ENCODE assay signal across 20 cellular contexts in the genomic region with DNA sequence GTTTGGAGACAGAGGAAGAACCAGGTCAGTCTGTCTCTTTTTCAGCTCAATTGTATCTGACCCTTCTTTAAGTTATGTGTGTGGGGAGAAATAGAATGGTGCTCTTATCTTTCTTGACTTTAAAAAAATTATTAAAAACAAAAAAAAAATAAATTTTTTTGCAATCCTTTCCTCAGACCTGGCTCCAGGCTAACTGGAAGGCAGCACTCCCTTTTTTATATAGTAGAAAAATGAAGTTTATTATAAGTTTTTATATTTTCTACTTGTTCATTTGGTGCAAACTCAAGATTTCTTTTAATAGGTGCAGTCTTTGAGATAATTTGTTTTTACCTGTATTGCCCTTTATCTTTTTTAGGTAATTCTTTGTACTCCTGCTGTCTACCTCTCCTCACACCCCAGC.
A peak's percentile ranks its signal among the peaks of the same experiment; 100 is the strongest.
DNase-seq lines count a peak whose midpoint lies in the region; ATAC-seq and TF ChIP-seq lines count a peak whose summit lies in the region.
"Had no signal": no experiment of that assay in that cellular context is flagged by ENCODE, and none has a peak within 500 bp of the region (broad histone marks: within the 10 kb centered on the region; RNA-seq: fewer than 3 reads in every experiment).

No MANE protein-coding gene starts in this region.

- H3K14ac ChIP-seq in mesenchymal stem cell (ENCODE audit: low read length in 2 of 2): no peak overlapping the region

- no peak overlapping the region for H2BK12ac ChIP-seq in mesenchymal stem cell (ENCODE audit: low read length in 2 of 2)

- no peak for TF ChIP-seq POLR2A in breast epithelium (IDR thresholded peaks at IDR 0.05)

- no peak overlapping the region for H2BK15ac ChIP-seq in mesenchymal stem cell (ENCODE audit: low read depth, poor library complexity, severe bottlenecking)

- H3K27ac ChIP-seq in breast epithelium: no peak overlapping the region
- H3K27ac ChIP-seq in CD4-positive, alpha-beta T cell (ENCODE audit: low read depth, low read length): no peak overlapping the region
- H3K27ac ChIP-seq in GM23338 (ENCODE audit: low read depth): 0 out of 2 replicates have a peak overlapping the region, but pooled peaks have one; percentile 1
- H3K27ac ChIP-seq in mesenchymal stem cell (ENCODE audit: low read length, poor library complexity, severe bottlenecking): no peak overlapping the region
- H3K27ac ChIP-seq: C4-2B, GM23248, HL-60 had no signal

- no peak for ATAC-seq in CD4-positive, alpha-beta T cell (ENCODE audit: poor library complexity)
- ATAC-seq in GM23338: no peak
- no peak for ATAC-seq in memory B cell (ENCODE audit: low read depth)
- ATAC-seq in HG02759 (IDR thresholded peaks at IDR 0.05; ENCODE audit: unreplicated experiment): no peak
- ATAC-seq in GM18519 (IDR thresholded peaks at IDR 0.05; ENCODE audit: low FRiP score, unreplicated experiment): no peak
- ATAC-seq: K562 had no signal

- no peaks in the 10 kb centered on the region for H3K9me2 ChIP-seq in GM23338 (ENCODE audit: insufficient read depth)

- H3K9me3 Mint-ChIP-seq in MCF 10A (ENCODE audit: unreplicated experiment): no peaks in the 10 kb centered on the region
- no peaks in the 10 kb centered on the region for H3K9me3 Mint-ChIP-seq in CD4-positive, alpha-beta T cell
- H3K9me3 Mint-ChIP-seq in GM23338: no peaks in the 10 kb centered on the region
- H3K9me3 Mint-ChIP-seq in memory B cell: no peaks in the 10 kb centered on the region
- H3K9me3 Mint-ChIP-seq: CD8-positive, alpha-beta memory T cell had no signal

- H3K27ac Mint-ChIP-seq in MCF 10A (ENCODE audit: low read depth, unreplicated experiment): no peak overlapping the region
- peak overlapping the region; percentile 51 for H3K27ac Mint-ChIP-seq in CD4-positive, alpha-beta T cell
- H3K27ac Mint-ChIP-seq in GM23338: no peak overlapping the region
- H3K27ac Mint-ChIP-seq in memory B cell: peak overlapping the region; percentile 28

- TSS peak; percentile 10 for BruUV-seq in MCF 10A (replicated peaks; lab: Mats Ljungman, UMichigan)

- POLR2A ChIA-PET in MCF 10A (lab: Yijun Ruan, JAX): interaction anchor here (0.7 kb wide), 1 partner anchor 1108 kb away, joined by 3 read pairs; no protein-coding TSS in a partner anchor
- POLR2A ChIA-PET in CD4-positive, alpha-beta T cell (lab: Charles Lee): no interaction called here

- H3K36me3 ChIP-seq in breast epithelium (peaks cover 9% of the 10 kb centered on the region), GM23338 (ENCODE audit: insufficient read depth) (0 out of 2 replicates have a peak, but pooled peaks cover 16% of the 10 kb centered on the region), mesenchymal stem cell (ENCODE audit: control insufficient read depth in 1 of 2, insufficient read depth in 2 of 2, low read depth in 1 of 2, low read length in 2 of 2) (peaks cover 13 to 92% of the 10 kb centered on the region in 2 experiments)

- CTCF ChIA-PET in MCF 10A (lab: Yijun Ruan, JAX): no interaction called here
- CTCF ChIA-PET in CD4-positive, alpha-beta T cell (lab: Charles Lee): no interaction called here

- H4K91ac ChIP-seq in mesenchymal stem cell (ENCODE audit: low read length): no peak overlapping the region

- H3K27me3 ChIP-seq in breast epithelium (no peaks in the 10 kb centered on the region), GM23338 (ENCODE audit: insufficient read depth) (no peaks in the 10 kb centered on the region), mesenchymal stem cell (ENCODE audit: control insufficient read depth in 1 of 2, insufficient read depth in 1 of 2, low read length in 2 of 2) (no peaks in the 10 kb centered on the region)
- no peaks in the 10 kb centered on the region for H3K27me3 ChIP-seq in CD4-positive, alpha-beta T cell (ENCODE audit: control insufficient read depth, insufficient read depth, low read length)

- no peak overlapping the region for H2AK5ac ChIP-seq in mesenchymal stem cell (ENCODE audit: low read length, severe bottlenecking)

- no peaks in the 10 kb centered on the region for H3K79me2 ChIP-seq in GM23338 (replicated peaks; ENCODE audit: insufficient read depth)

- H3K79me1 ChIP-seq in mesenchymal stem cell (replicated peaks; ENCODE audit: low read length, poor library complexity, severe bottlenecking): peaks cover 4% of the 10 kb centered on the region

- intact Hi-C loops in MCF 10A (cut with micrococcal nuclease) (no loop called here), breast epithelium (cut with DNase I; ENCODE audit: low total_unique reads) (no loop called here)
- intact Hi-C loops in CD4-positive, alpha-beta T cell (cut with DNase I, micrococcal nuclease): no loop called here

- DNase-seq in MCF 10A (ENCODE audit: unreplicated experiment): no peak
- no peak for DNase-seq in breast epithelium (ENCODE audit: low spot score in 2 of 2)
- no peak for DNase-seq in CD4-positive, alpha-beta T cell
- no peak for DNase-seq in GM23338 (ENCODE audit: low spot score)
- no peak for DNase-seq in memory B cell (ENCODE audit: low spot score in 2 of 2)
- DNase-seq in mesenchymal stem cell: no peak
- DNase-seq: CD8-positive, alpha-beta memory T cell; COR-L47; DMS 273 treated with DMSO at 0.1 percent for 48 hours; DMS53; DND-41; EL; GM23248; HCEC 1CT; IMR-90 had no signal

- H3F3A ChIP-seq in GM23338 (replicated peaks; ENCODE audit: low read depth): no peaks in the 10 kb centered on the region

- no peak overlapping the region for H3K23ac ChIP-seq in mesenchymal stem cell (ENCODE audit: low read length in 2 of 2)

- no peak overlapping the region for H2BK120ac ChIP-seq in mesenchymal stem cell (ENCODE audit: low read depth, low read length)

- H3K4me1 Mint-ChIP-seq in MCF 10A (ENCODE audit: insufficient read depth, unreplicated experiment) (no peaks in the 10 kb centered on the region), GM23338 (peaks cover 41% of the 10 kb centered on the region), memory B cell (no peaks in the 10 kb centered on the region)
- H3K4me1 Mint-ChIP-seq in CD4-positive, alpha-beta T cell (ENCODE audit: low read depth): no peaks in the 10 kb centered on the region
- H3K4me1 Mint-ChIP-seq: CD8-positive, alpha-beta memory T cell had no signal

- H3K4me1 ChIP-seq in breast epithelium (no peaks in the 10 kb centered on the region), GM23338 (ENCODE audit: insufficient read depth) (peaks cover 24% of the 10 kb centered on the region), mesenchymal stem cell (ENCODE audit: control insufficient read depth, insufficient read depth, low read depth, low read length) (no peaks in the 10 kb centered on the region)

- no peak overlapping the region for H4K8ac ChIP-seq in mesenchymal stem cell (ENCODE audit: low read length)

- H3K9me3 ChIP-seq in breast epithelium (no peaks in the 10 kb centered on the region), mesenchymal stem cell (ENCODE audit: control insufficient read depth, low read length) (no peaks in the 10 kb centered on the region)
- H3K9me3 ChIP-seq in CD4-positive, alpha-beta T cell (ENCODE audit: control insufficient read depth, low read length): no peaks in the 10 kb centered on the region

- no peaks in the 10 kb centered on the region for H4K20me1 ChIP-seq in GM23338 (replicated peaks; ENCODE audit: insufficient read depth)

- no peaks in the 10 kb centered on the region for H3K27me3 Mint-ChIP-seq in MCF 10A (ENCODE audit: insufficient read depth, unreplicated experiment)
- no peaks in the 10 kb centered on the region for H3K27me3 Mint-ChIP-seq in CD4-positive, alpha-beta T cell
- H3K27me3 Mint-ChIP-seq in GM23338 (ENCODE audit: insufficient read depth, low read depth, poor library complexity): peaks cover 3% of the 10 kb centered on the region
- H3K27me3 Mint-ChIP-seq in memory B cell: no peaks in the 10 kb centered on the region
- H3K27me3 Mint-ChIP-seq: CD8-positive, alpha-beta memory T cell had no signal

- H3K4me3 Mint-ChIP-seq in MCF 10A (ENCODE audit: unreplicated experiment) (no peak overlapping the region), GM23338 (no peak overlapping the region), memory B cell (no peak overlapping the region)
- H3K4me3 Mint-ChIP-seq in CD4-positive, alpha-beta T cell: no peak overlapping the region
- H3K4me3 Mint-ChIP-seq: CD8-positive, alpha-beta memory T cell had no signal

- no peak overlapping the region for H2AFZ ChIP-seq in GM23338
- H2AFZ ChIP-seq in mesenchymal stem cell (ENCODE audit: low read depth, low read length): no peak overlapping the region
- H2AFZ ChIP-seq: GM23248 had no signal

- H3K36me3 Mint-ChIP-seq in MCF 10A (ENCODE audit: insufficient read depth, unreplicated experiment) (peaks cover 95% of the 10 kb centered on the region), GM23338 (ENCODE audit: low read depth) (peaks cover 29% of the 10 kb centered on the region), memory B cell (peaks cover 18% of the 10 kb centered on the region)
- peaks cover 82% of the 10 kb centered on the region for H3K36me3 Mint-ChIP-seq in CD4-positive, alpha-beta T cell (ENCODE audit: low read depth)

- TF ChIP-seq CTCF in MCF 10A (IDR thresholded peaks at IDR 0.05; ENCODE audit: unreplicated experiment) (no peak), breast epithelium (IDR thresholded peaks at IDR 0.05) (no peak), GM23338 (conservative IDR thresholded peaks at IDR 0.05; ENCODE audit: low read depth in 2 of 2) (no peak)
- no peak for TF ChIP-seq CTCF in CD4-positive, alpha-beta T cell (IDR thresholded peaks at IDR 0.05)

- H3K4me2 ChIP-seq in GM23338 (no peak overlapping the region), mesenchymal stem cell (ENCODE audit: low read length, poor library complexity, severe bottlenecking) (no peak overlapping the region)

- H2BK5ac ChIP-seq in mesenchymal stem cell (ENCODE audit: low read depth, low read length, poor library complexity, severe bottlenecking): no peak overlapping the region

- H3K4me3 ChIP-seq in breast epithelium: no peak overlapping the region
- no peak overlapping the region for H3K4me3 ChIP-seq in GM23338
- no peak overlapping the region for H3K4me3 ChIP-seq in mesenchymal stem cell (ENCODE audit: insufficient read depth in 1 of 2, low read depth in 1 of 2, low read length in 2 of 2)
- H3K4me3 ChIP-seq: GM23248, K562 had no signal

- no peak overlapping the region for H3K4ac ChIP-seq in mesenchymal stem cell (ENCODE audit: low read depth in 1 of 2, low read length in 2 of 2)

- H3K18ac ChIP-seq in mesenchymal stem cell (ENCODE audit: low read depth in 1 of 2, low read length in 2 of 2): no peak overlapping the region

- H3K9ac ChIP-seq in mesenchymal stem cell (ENCODE audit: low read length): no peak overlapping the region
- H3K9ac ChIP-seq: GM23248 had no signal

Comparison
In these comparisons a context has a peak if more than half of its experiments do, and no peak if none do; other contexts are left out.
1. H3K27ac Mint-ChIP-seq: peak in CD4-positive, alpha-beta T cell (single experiment) and memory B cell (single experiment); none in MCF 10A (single experiment) and GM23338 (single experiment).